ENCODE assay signal across 1 cellular context in the genomic region with DNA sequence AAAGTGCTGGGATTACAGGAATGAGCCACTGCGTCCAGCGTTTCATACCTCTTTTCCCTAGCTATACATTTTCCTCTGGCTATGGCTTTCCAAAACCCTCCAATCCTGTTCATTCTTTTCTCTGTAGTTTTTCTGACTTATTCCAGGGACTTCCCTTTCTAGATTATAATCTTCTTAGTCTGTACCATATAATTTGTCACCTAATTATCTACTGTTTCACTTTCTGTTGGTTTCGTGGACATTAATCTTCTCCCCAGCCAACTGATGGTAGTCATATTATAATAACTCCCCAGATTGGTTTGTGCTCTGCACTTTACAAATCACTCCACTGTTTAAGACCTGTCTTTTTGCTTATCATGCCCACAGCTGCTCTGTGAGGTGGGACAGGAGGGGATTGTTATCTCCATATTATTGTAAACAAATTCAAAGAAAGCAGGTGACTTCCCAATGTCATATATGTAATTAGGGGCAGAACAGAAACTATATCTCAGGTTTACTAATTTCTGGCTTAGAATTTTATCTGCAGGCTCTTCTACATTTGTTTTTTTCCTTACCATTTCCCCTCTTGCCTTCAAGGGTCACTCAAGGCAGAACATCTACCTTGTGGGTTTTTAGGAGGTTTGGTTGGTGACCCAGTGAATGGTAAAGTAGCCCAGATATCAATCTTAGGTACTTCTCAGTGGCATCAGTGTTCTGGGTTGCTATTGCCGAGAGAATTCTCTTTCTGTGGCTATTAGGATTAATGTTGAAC.
TF ChIP-seq lines count a peak whose summit lies in the region.

No MANE protein-coding gene starts in this region.

TF ChIP-seq in GM12878, 131 proteins besides CTCF, POLR2A, EP300 and RAD21 (continued from another document and continues in another):
- TF ChIP-seq, protein P1, sequence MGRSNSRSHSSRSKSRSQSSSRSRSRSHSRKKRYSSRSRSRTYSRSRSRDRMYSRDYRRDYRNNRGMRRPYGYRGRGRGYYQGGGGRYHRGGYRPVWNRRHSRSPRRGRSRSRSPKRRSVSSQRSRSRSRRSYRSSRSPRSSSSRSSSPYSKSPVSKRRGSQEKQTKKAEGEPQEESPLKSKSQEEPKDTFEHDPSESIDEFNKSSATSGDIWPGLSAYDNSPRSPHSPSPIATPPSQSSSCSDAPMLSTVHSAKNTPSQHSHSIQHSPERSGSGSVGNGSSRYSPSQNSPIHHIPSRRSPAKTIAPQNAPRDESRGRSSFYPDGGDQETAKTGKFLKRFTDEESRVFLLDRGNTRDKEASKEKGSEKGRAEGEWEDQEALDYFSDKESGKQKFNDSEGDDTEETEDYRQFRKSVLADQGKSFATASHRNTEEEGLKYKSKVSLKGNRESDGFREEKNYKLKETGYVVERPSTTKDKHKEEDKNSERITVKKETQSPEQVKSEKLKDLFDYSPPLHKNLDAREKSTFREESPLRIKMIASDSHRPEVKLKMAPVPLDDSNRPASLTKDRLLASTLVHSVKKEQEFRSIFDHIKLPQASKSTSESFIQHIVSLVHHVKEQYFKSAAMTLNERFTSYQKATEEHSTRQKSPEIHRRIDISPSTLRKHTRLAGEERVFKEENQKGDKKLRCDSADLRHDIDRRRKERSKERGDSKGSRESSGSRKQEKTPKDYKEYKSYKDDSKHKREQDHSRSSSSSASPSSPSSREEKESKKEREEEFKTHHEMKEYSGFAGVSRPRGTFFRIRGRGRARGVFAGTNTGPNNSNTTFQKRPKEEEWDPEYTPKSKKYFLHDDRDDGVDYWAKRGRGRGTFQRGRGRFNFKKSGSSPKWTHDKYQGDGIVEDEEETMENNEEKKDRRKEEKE (IDR thresholded peaks at IDR 0.05) = no peak
- TF ChIP-seq, protein P2, sequence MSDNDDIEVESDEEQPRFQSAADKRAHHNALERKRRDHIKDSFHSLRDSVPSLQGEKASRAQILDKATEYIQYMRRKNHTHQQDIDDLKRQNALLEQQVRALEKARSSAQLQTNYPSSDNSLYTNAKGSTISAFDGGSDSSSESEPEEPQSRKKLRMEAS (IDR thresholded peaks at IDR 0.05; ENCODE audit: low read depth, low read length) = no peak
- TF ChIP-seq, protein P3, sequence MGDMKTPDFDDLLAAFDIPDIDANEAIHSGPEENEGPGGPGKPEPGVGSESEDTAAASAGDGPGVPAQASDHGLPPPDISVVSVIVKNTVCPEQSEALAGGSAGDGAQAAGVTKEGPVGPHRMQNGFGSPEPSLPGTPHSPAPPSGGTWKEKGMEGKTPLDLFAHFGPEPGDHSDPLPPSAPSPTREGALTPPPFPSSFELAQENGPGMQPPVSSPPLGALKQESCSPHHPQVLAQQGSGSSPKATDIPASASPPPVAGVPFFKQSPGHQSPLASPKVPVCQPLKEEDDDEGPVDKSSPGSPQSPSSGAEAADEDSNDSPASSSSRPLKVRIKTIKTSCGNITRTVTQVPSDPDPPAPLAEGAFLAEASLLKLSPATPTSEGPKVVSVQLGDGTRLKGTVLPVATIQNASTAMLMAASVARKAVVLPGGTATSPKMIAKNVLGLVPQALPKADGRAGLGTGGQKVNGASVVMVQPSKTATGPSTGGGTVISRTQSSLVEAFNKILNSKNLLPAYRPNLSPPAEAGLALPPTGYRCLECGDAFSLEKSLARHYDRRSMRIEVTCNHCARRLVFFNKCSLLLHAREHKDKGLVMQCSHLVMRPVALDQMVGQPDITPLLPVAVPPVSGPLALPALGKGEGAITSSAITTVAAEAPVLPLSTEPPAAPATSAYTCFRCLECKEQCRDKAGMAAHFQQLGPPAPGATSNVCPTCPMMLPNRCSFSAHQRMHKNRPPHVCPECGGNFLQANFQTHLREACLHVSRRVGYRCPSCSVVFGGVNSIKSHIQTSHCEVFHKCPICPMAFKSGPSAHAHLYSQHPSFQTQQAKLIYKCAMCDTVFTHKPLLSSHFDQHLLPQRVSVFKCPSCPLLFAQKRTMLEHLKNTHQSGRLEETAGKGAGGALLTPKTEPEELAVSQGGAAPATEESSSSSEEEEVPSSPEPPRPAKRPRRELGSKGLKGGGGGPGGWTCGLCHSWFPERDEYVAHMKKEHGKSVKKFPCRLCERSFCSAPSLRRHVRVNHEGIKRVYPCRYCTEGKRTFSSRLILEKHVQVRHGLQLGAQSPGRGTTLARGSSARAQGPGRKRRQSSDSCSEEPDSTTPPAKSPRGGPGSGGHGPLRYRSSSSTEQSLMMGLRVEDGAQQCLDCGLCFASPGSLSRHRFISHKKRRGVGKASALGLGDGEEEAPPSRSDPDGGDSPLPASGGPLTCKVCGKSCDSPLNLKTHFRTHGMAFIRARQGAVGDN (IDR thresholded peaks at IDR 0.05) = no peak
- no peak for TF ChIP-seq SIN3A (IDR thresholded peaks at IDR 0.05; ENCODE audit: low read depth, low read length)
- TF ChIP-seq NRF1 (conservative IDR thresholded peaks at IDR 0.05; ENCODE audit: low read depth, low read length) = no peak
- TF ChIP-seq JUNB (IDR thresholded peaks at IDR 0.05) = peak; percentile 70; the same call in 1 of the 2 replicates
- TF ChIP-seq CHD1 (IDR thresholded peaks at IDR 0.05; ENCODE audit: low read depth, low read length) = no peak
- TF ChIP-seq HDAC6 (IDR thresholded peaks at IDR 0.05; ENCODE audit: unreplicated experiment) = no peak
- no peak for TF ChIP-seq PML (IDR thresholded peaks at IDR 0.05; ENCODE audit: low read length)
- no peak for TF ChIP-seq SUPT20H (IDR thresholded peaks at IDR 0.05; ENCODE audit: borderline replicate concordance, control insufficient read depth, low read depth, low read length)
- TF ChIP-seq NFYA (IDR thresholded peaks at IDR 0.05; ENCODE audit: borderline replicate concordance, low read depth, low read length) = no peak
- no peak for TF ChIP-seq TARDBP (IDR thresholded peaks at IDR 0.05; ENCODE audit: borderline replicate concordance)
- peak; percentile 56; the same call in 1 of the 2 replicates for TF ChIP-seq SMARCA5 (IDR thresholded peaks at IDR 0.05)
- peak; percentile 82 to 84 for TF ChIP-seq IKZF2 (IDR thresholded peaks at IDR 0.05)
- TF ChIP-seq, protein P4, sequence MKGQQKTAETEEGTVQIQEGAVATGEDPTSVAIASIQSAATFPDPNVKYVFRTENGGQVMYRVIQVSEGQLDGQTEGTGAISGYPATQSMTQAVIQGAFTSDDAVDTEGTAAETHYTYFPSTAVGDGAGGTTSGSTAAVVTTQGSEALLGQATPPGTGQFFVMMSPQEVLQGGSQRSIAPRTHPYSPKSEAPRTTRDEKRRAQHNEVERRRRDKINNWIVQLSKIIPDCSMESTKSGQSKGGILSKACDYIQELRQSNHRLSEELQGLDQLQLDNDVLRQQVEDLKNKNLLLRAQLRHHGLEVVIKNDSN (IDR thresholded peaks at IDR 0.05; ENCODE audit: borderline replicate concordance, extremely low read length, insufficient read depth, low read depth, low read length) = no peak
- no peak for TF ChIP-seq JUND (IDR thresholded peaks at IDR 0.05; ENCODE audit: low read depth, low read length)
- peak; percentile 77 for TF ChIP-seq ATF7 (IDR thresholded peaks at IDR 0.05; ENCODE audit: low read depth)
- TF ChIP-seq, protein P5, sequence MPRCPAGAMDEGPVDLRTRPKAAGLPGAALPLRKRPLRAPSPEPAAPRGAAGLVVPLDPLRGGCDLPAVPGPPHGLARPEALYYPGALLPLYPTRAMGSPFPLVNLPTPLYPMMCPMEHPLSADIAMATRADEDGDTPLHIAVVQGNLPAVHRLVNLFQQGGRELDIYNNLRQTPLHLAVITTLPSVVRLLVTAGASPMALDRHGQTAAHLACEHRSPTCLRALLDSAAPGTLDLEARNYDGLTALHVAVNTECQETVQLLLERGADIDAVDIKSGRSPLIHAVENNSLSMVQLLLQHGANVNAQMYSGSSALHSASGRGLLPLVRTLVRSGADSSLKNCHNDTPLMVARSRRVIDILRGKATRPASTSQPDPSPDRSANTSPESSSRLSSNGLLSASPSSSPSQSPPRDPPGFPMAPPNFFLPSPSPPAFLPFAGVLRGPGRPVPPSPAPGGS (IDR thresholded peaks at IDR 0.05; ENCODE audit: borderline replicate concordance, insufficient read depth, low read depth, low read length, poor library complexity, severe bottlenecking) = no peak
- no peak for TF ChIP-seq SUZ12 (IDR thresholded peaks at IDR 0.05; ENCODE audit: unreplicated experiment)
- no peak for TF ChIP-seq ZSCAN29 (IDR thresholded peaks at IDR 0.05)
- no peak for TF ChIP-seq SMAD1 (IDR thresholded peaks at IDR 0.05; ENCODE audit: low read depth, partially characterized antibody)
- TF ChIP-seq YBX1 (IDR thresholded peaks at IDR 0.05) = no peak
- no peak for TF ChIP-seq ZBTB40 (IDR thresholded peaks at IDR 0.05; ENCODE audit: borderline replicate concordance)
- no peak for TF ChIP-seq RAD51 (IDR thresholded peaks at IDR 0.05)
- no peak for TF ChIP-seq PRDM15 (CRISPR knock-in tag; IDR thresholded peaks at IDR 0.05)
- TF ChIP-seq, protein P6, sequence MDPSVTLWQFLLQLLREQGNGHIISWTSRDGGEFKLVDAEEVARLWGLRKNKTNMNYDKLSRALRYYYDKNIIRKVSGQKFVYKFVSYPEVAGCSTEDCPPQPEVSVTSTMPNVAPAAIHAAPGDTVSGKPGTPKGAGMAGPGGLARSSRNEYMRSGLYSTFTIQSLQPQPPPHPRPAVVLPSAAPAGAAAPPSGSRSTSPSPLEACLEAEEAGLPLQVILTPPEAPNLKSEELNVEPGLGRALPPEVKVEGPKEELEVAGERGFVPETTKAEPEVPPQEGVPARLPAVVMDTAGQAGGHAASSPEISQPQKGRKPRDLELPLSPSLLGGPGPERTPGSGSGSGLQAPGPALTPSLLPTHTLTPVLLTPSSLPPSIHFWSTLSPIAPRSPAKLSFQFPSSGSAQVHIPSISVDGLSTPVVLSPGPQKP (IDR thresholded peaks at IDR 0.05; ENCODE audit: low read depth, low read length) = no peak
- TF ChIP-seq MEF2B (IDR thresholded peaks at IDR 0.05; ENCODE audit: partially characterized antibody, poor library complexity, severe bottlenecking) = peak; percentile 45
- no peak for TF ChIP-seq ZBTB4 (CRISPR knock-in tag; IDR thresholded peaks at IDR 0.05)
- TF ChIP-seq SMC3 (IDR thresholded peaks at IDR 0.05; ENCODE audit: borderline replicate concordance, low read length) = no peak; the same call in 1 of the 2 replicates
- 0 out of 2 replicates have a peak, but pooled peaks have one; percentile 5 for TF ChIP-seq ZBED1 (IDR thresholded peaks at IDR 0.05; ENCODE audit: borderline replicate concordance)
